Comparison of ENCODE assay signal across 9 cellular contexts in genomic region chr9:98944130-98945074, GRCh38. TPM values are rescaled to one million over a fixed set of nuclear protein-coding genes. Genes with fewer than 3 reads are reported as not detected.
DNase-seq lines count a peak whose midpoint lies in the region; ATAC-seq and TF ChIP-seq lines count a peak whose summit lies in the region.
"Had no signal": no experiment of that assay in that cellular context is flagged by ENCODE, and none has a peak within 500 bp of the region (broad histone marks: within the 10 kb centered on the region; RNA-seq: fewer than 3 reads in every experiment).

No MANE protein-coding gene starts in this region.

- in situ Hi-C loops in brain microvascular endothelial cell (cut with HindIII; ENCODE audit: low pct_ligation_motif_present, low sequenced_read_pairs): no loop called here

- peak overlapping the region; percentile 31 for H3K9ac ChIP-seq in mesendoderm (ENCODE audit: low read length)

- no peaks in the 10 kb centered on the region for H3K79me2 ChIP-seq in mesendoderm (ENCODE audit: control insufficient read depth, insufficient read depth, low read length)

- H3K27ac ChIP-seq in brain microvascular endothelial cell (no peak overlapping the region), mesendoderm (ENCODE audit: low read depth, low read length) (no peak overlapping the region), urinary bladder (ENCODE audit: low read depth) (no peak overlapping the region)

- peak overlapping the region; percentile 47 for H3K4me3 Mint-ChIP-seq in activated naive CD4-positive, alpha-beta T cell treated with anti-CD3 and anti-CD28 coated beads, Interleukin-2, amount 50 U/mL, for 24 hours

- H3K4me1 Mint-ChIP-seq in activated naive CD4-positive, alpha-beta T cell treated with anti-CD3 and anti-CD28 coated beads, Interleukin-2, amount 50 U/mL, for 24 hours: peaks cover 14% of the 10 kb centered on the region

- H4K5ac ChIP-seq in mesendoderm (ENCODE audit: low read length): no peak overlapping the region

- no peak overlapping the region for H4K8ac ChIP-seq in mesendoderm (ENCODE audit: low read depth, low read length)

- H3K4me1 ChIP-seq in mesendoderm (ENCODE audit: control insufficient read depth, low read depth, low read length) (no peaks in the 10 kb centered on the region), urinary bladder (ENCODE audit: insufficient read depth) (no peaks in the 10 kb centered on the region)

- H3K79me1 ChIP-seq in mesendoderm (ENCODE audit: low read length): no peaks in the 10 kb centered on the region

- H2BK15ac ChIP-seq in mesendoderm (replicated peaks; ENCODE audit: low read depth): no peak overlapping the region

- H3K23ac ChIP-seq in mesendoderm (ENCODE audit: low read length): peak overlapping the region; percentile 86

- no peak overlapping the region for H3K27ac Mint-ChIP-seq in activated naive CD4-positive, alpha-beta T cell treated with anti-CD3 and anti-CD28 coated beads, Interleukin-2, amount 50 U/mL, for 24 hours

- DNase-seq in activated naive CD4-positive, alpha-beta T cell (lab: John Stamatoyannopoulos, UW): no peak
- DNase-seq in brain microvascular endothelial cell: no peak
- DNase-seq in mesendoderm: no peak
- DNase-seq in dedifferentiated amniotic fluid mesenchymal stem cell (ENCODE audit: extremely low spot score): no peak
- no peak for DNase-seq in NCI-H2196 (lab: John Stamatoyannopoulos, UW; ENCODE audit: unreplicated experiment)

- no peak overlapping the region for H3K4ac ChIP-seq in mesendoderm (ENCODE audit: low read depth, low read length)

- ATAC-seq in HG02870 (IDR thresholded peaks at IDR 0.05; ENCODE audit: unreplicated experiment): no peak
- ATAC-seq: GM12878 had no signal

- H2BK5ac ChIP-seq in mesendoderm (ENCODE audit: low read length): no peak overlapping the region

- no CpG with 5 or more reads among the region's 49 CpGs for WGBS in mesendoderm (ENCODE audit: extremely low coverage, insufficient coverage, low lambda C conversion rate)
- WGBS in urinary bladder: 9% methylated on average over 49 of the region's 49 CpGs

- H3K9me3 Mint-ChIP-seq in activated naive CD4-positive, alpha-beta T cell treated with anti-CD3 and anti-CD28 coated beads, Interleukin-2, amount 50 U/mL, for 24 hours: no peaks in the 10 kb centered on the region

- H3K36me3 Mint-ChIP-seq in activated naive CD4-positive, alpha-beta T cell treated with anti-CD3 and anti-CD28 coated beads, Interleukin-2, amount 50 U/mL, for 24 hours: no peaks in the 10 kb centered on the region

- H2BK120ac ChIP-seq in mesendoderm (ENCODE audit: low read depth, low read length): no peak overlapping the region

- H3K36me3 ChIP-seq in brain microvascular endothelial cell (replicated peaks) (no peaks in the 10 kb centered on the region), mesendoderm (ENCODE audit: control insufficient read depth, insufficient read depth, low read length) (no peaks in the 10 kb centered on the region), urinary bladder (ENCODE audit: insufficient read depth) (no peaks in the 10 kb centered on the region)

- H2AK5ac ChIP-seq in mesendoderm (ENCODE audit: low read length): no peak overlapping the region

- H3K56ac ChIP-seq in mesendoderm (ENCODE audit: low read length): peak overlapping the region; percentile 77

- no peak for TF ChIP-seq CTCF in brain microvascular endothelial cell (IDR thresholded peaks at IDR 0.05; ENCODE audit: low read depth, low read length, missing control alignments)

- H3K4me2 ChIP-seq in mesendoderm (ENCODE audit: low read length): peak overlapping the region; percentile 91

- H3K27me3 Mint-ChIP-seq in activated naive CD4-positive, alpha-beta T cell treated with anti-CD3 and anti-CD28 coated beads, Interleukin-2, amount 50 U/mL, for 24 hours: peaks cover 34% of the 10 kb centered on the region

- H3K27me3 ChIP-seq in brain microvascular endothelial cell (replicated peaks): peaks cover 37% of the 10 kb centered on the region
- peaks cover 28% of the 10 kb centered on the region for H3K27me3 ChIP-seq in mesendoderm (ENCODE audit: insufficient read depth, low read length, poor library complexity)

- peak overlapping the region; percentile 60 for H3K4me3 ChIP-seq in brain microvascular endothelial cell (ENCODE audit: low read depth, low read length)
- peak overlapping the region; percentile 40 for H3K4me3 ChIP-seq in mesendoderm (ENCODE audit: low read length)
- H3K4me3 ChIP-seq in urinary bladder (ENCODE audit: low read depth, low read length): peak overlapping the region; percentile 32
- H3K4me3 ChIP-seq: GM12878 had no signal

- no peak overlapping the region for H3K18ac ChIP-seq in mesendoderm (ENCODE audit: low read length)

RNA-seq across cellular contexts. Expression of gene COL15A1, which starts 0.7 kb away (rescaled TPM):
- 0.22 TPM for polyA plus RNA-seq in mesendoderm (2013, experiment 1 of 2)
- polyA plus RNA-seq in mesendoderm (2013, experiment 2 of 2): 0.32 TPM
- 136 TPM for total RNA-seq in urinary bladder
- polyA plus RNA-seq in urinary bladder: 42.0 TPM
